ENCODE assay signal across 8 cellular contexts in the genomic region with DNA sequence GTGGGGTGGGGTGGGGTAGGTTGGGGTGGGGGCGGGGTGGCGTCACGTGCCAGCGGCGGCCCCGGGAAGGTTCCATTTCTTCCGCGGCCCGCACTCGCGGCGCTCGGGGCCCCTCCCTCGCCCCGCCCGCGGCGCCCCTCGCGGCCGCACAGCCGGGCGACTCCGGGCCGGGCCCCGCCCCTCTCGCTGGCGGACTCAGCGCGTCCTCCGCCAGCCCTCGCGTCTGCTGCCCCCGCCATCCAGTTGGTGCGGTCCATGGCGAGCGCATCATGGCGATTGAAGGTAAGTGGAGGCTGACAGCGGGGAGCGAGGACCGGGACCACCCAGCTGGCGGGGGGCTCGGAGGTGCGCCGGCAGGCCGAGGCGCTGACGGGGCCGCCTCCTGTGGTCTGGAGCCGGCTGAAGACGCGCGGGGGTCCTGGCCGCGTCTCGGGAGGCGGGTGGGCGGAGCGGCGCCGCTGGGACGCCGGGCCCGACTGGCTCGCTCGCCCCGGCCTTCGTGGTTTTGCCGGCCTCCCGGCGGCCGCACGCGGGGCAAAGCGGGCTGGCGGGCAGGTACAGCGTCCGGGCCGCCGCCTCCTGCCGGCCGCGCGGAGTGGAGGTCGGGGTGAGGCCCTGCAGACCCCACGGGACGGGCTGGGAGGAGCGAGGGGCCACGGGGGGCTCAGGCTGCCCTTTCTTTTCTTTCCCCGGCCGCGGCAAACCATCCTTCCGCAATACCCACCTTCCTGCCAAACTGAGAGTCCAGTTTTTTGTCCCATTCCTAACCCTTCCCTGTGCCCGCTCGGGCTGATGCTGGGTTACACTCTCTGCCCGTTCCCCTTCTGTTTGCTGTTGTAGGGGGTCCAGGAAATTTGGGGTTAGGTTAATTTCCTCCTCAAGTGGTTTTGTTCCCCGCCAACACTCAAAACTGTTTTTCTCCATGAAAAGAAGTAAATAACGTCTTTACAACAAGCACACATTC. TPM values are rescaled to one million over a fixed set of nuclear protein-coding genes. Genes with fewer than 3 reads are reported as not detected.
A peak's percentile ranks its signal among the peaks of the same experiment; 100 is the strongest.
DNase-seq lines count a peak whose midpoint lies in the region; ATAC-seq and TF ChIP-seq lines count a peak whose summit lies in the region.
"Had no signal": no experiment of that assay in that cellular context is flagged by ENCODE, and none has a peak within 500 bp of the region (broad histone marks: within the 10 kb centered on the region; RNA-seq: fewer than 3 reads in every experiment).

A gene (plus strand): TSS at position 222 of the 964 bp plus-strand sequence. CDS start 48 bp downstream, at position 270.

- H3K4me3 Mint-ChIP-seq in activated T-cell treated with anti-CD3 and anti-CD28 coated beads, Interleukin-2, amount 50 U/mL, for 4 hours = peak within 1 kb of the TSS; percentile 50

- no peak for TF ChIP-seq CTCF in GM13976 (IDR thresholded peaks at IDR 0.05; ENCODE audit: borderline replicate concordance, control extremely low read depth, extremely low read depth, insufficient read depth, missing control alignments)
- no peak for TF ChIP-seq CTCF in gastrocnemius medialis (IDR thresholded peaks at IDR 0.05 in 4 of 5, conservative IDR thresholded peaks at IDR 0.05 in 1 of 5)
- no peak for TF ChIP-seq CTCF in transverse colon (IDR thresholded peaks at IDR 0.05)

- no peak within 1 kb of the TSS for H3K4me3 ChIP-seq in gastrocnemius medialis
- peak within 1 kb of the TSS in 2 of 4 donors; percentile 14 to 33 for H3K4me3 ChIP-seq in transverse colon

- H3K27me3 ChIP-seq in gastrocnemius medialis (peaks cover 14 to 41% (median 36%) of the 10 kb centered on the region in 3 donors), transverse colon (peaks cover 56% of the 10 kb centered on the region)

- TF ChIP-seq POLR2A in gastrocnemius medialis (IDR thresholded peaks at IDR 0.05) = no peak
- no peak for TF ChIP-seq POLR2A in transverse colon (IDR thresholded peaks at IDR 0.05)

- H3K4me1 ChIP-seq in gastrocnemius medialis (no peaks in the 10 kb centered on the region), transverse colon (peaks cover 0 to 3% (median 0%) of the 10 kb centered on the region in 4 donors)

- H3K27ac ChIP-seq in gastrocnemius medialis = no peak within 1 kb of the TSS
- H3K27ac ChIP-seq in transverse colon = no peak within 1 kb of the TSS

- peaks cover 12% of the 10 kb centered on the region for H3K4me1 Mint-ChIP-seq in activated T-cell treated with anti-CD3 and anti-CD28 coated beads, Interleukin-2, amount 50 U/mL, for 4 hours (ENCODE audit: low read depth)

- WGBS in transverse colon (ENCODE audit: low coverage in 1 of 2), 2 donors = 22 to 34% methylated on average over 1 to 67 of the region's 98 CpGs

- no peaks in the 10 kb centered on the region for H3K36me3 Mint-ChIP-seq in activated T-cell treated with anti-CD3 and anti-CD28 coated beads, Interleukin-2, amount 50 U/mL, for 4 hours (ENCODE audit: insufficient read depth)

- DNase-seq in GM13976 (ENCODE audit: low spot score) = peak; percentile 25
- DNase-seq in NCI-H1092 treated with DMSO at 0.1 percent for 48 hours (lab: John Stamatoyannopoulos, UW) = peak; percentile 75
- DNase-seq in activated T-cell treated with anti-CD3 and anti-CD28 coated beads, Interleukin-2, amount 50 U/mL, for 4 hours = no peak
- DNase-seq in head of caudate nucleus = peak in 38 of 42 donors; percentile 8 to 77 (median 54)
- peak; percentile 28 for DNase-seq in stimulated activated CD8-positive, alpha-beta memory T cell treated with anti-CD3 and anti-CD28 coated beads, Interleukin-4, amount 100 ng/mL, for 48 hours
- DNase-seq in gastrocnemius medialis = no peak
- DNase-seq in transverse colon = no peak

- H3K36me3 ChIP-seq in gastrocnemius medialis = no peaks in the 10 kb centered on the region
- no peaks in the 10 kb centered on the region for H3K36me3 ChIP-seq in transverse colon

- H3K9me3 ChIP-seq in gastrocnemius medialis = no peaks in the 10 kb centered on the region
- no peaks in the 10 kb centered on the region for H3K9me3 ChIP-seq in transverse colon

- peaks cover 59% of the 10 kb centered on the region for H3K27me3 Mint-ChIP-seq in activated T-cell treated with anti-CD3 and anti-CD28 coated beads, Interleukin-2, amount 50 U/mL, for 4 hours (ENCODE audit: low read depth)

- TF ChIP-seq EP300 in transverse colon (IDR thresholded peaks at IDR 0.05; ENCODE audit: low read depth) = no peak

- ATAC-seq in activated T-cell treated with anti-CD3 and anti-CD28 coated beads, Interleukin-2, amount 50 U/mL, for 4 hours = peak; percentile 46 to 62
- ATAC-seq in gastrocnemius medialis = no peak

- intact Hi-C loops in head of caudate nucleus (cut with DNase I) (loop anchor here (5.0 kb wide), 1 partner anchor 76 kb away; no protein-coding TSS in a partner anchor), gastrocnemius medialis (cut with DNase I; ENCODE audit: low total_unique reads) (no loop called here), transverse colon (cut with DNase I; ENCODE audit: low total_unique reads) (no loop called here)

- in situ Hi-C loops in GM13976 (cut with MboI; ENCODE audit: low sequenced_read_pairs, unreplicated experiment) (no loop called here), gastrocnemius medialis (cut with MboI; ENCODE audit: low sequenced_read_pairs in 4 of 4) (no loop called here), transverse colon (cut with MboI; ENCODE audit: low pct_ligation_motif_present in 1 of 4, low pct_unique_long_range_greater_than_20kb in 1 of 4, low sequenced_read_pairs in 3 of 4) (no loop called here)

- H3K9me3 Mint-ChIP-seq in activated T-cell treated with anti-CD3 and anti-CD28 coated beads, Interleukin-2, amount 50 U/mL, for 4 hours = no peaks in the 10 kb centered on the region

RNA-seq across cellular contexts. Expression of the gene that starts here (rescaled TPM):
- not detected for total RNA-seq in activated T-cell treated with anti-CD3 and anti-CD28 coated beads, Interleukin-2, amount 50 U/mL, for 4 hours
- total RNA-seq in gastrocnemius medialis (1 to 10 TPM in 1 of 4 donors, under 1 TPM in 2, not detected in 1; 0.05 to 1.1 (median 0.11) TPM), transverse colon (under 1 TPM in 1 of 4 donors, not detected in 3; under 0.01 TPM)
- total RNA-seq: T-helper 1 cell treated with Interleukin-12 subunit alpha and Interleukin-12 subunit beta and Interleukin-4 antibody, amounts not matched to agents 30 ng/mL and 1 ng/mL, for 36 hours had no signal

Comparison
In these comparisons a context has a peak if more than half of its experiments do, and no peak if none do; other contexts are left out.
1. Peak in ATAC-seq in activated T-cell treated with anti-CD3 and anti-CD28 coated beads, Interleukin-2, amount 50 U/mL, for 4 hours; RNA of the gene not detected or under 1 TPM.
2. DNase-seq: peak in GM13976 (single experiment), NCI-H1092 treated with DMSO at 0.1 percent for 48 hours (single experiment), head of caudate nucleus (38 of 42) and stimulated activated CD8-positive, alpha-beta memory T cell treated with anti-CD3 and anti-CD28 coated beads, Interleukin-4, amount 100 ng/mL, for 48 hours (single experiment); none in activated T-cell treated with anti-CD3 and anti-CD28 coated beads, Interleukin-2, amount 50 U/mL, for 4 hours (single experiment), gastrocnemius medialis (0 of 2) and transverse colon (single experiment).